In the genomic region with DNA sequence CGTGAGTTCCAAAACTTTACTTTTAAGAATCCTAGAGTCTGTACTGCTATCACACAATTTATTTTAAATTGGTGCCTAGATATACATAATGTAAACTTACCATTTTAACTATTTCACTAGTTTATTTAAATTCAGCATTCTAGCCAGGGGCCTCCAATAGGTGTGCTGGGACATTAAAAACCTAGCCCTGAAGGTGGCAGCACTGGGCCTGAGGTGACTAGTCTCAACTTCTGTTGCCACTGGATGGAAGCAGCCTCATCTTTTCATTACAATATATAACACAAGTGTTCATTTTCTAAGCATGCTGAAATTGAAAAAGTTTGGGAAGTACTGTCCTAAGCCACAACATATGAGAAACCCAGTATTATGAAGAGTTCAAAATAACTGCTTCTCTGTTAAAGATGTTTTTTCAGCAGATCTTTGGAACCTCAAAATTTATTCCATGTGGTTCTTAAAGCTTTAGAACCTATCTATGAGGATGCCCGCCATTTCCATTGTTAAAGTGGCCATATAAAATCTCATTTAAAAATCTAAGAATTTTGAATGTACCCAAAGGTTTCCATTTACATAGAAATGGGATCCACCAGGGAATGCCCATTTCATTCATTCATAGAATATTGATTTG, we compare ENCODE assay signal across 8 cellular contexts. TPM values are rescaled to one million over a fixed set of nuclear protein-coding genes. Genes with fewer than 3 reads are reported as not detected.
DNase-seq lines count a peak whose midpoint lies in the region; ATAC-seq and TF ChIP-seq lines count a peak whose summit lies in the region.

No MANE protein-coding gene starts in this region.

- no peaks in the 10 kb centered on the region for H3K9me3 ChIP-seq in body of pancreas

- TF ChIP-seq CTCF in body of pancreas (IDR thresholded peaks at IDR 0.05): peak; percentile 45 to 77 (median 72)

- no peak overlapping the region for H3K4me3 ChIP-seq in body of pancreas

- ATAC-seq in HG02610 (IDR thresholded peaks at IDR 0.05; ENCODE audit: unreplicated experiment) (peak; percentile 43), body of pancreas (peak; percentile 28), HG03039 (IDR thresholded peaks at IDR 0.05; ENCODE audit: unreplicated experiment) (no peak)

- peaks cover 24% of the 10 kb centered on the region for H3K4me1 ChIP-seq in body of pancreas

- TF ChIP-seq POLR2A in body of pancreas (IDR thresholded peaks at IDR 0.05): no peak

- H3K36me3 ChIP-seq in body of pancreas (replicated peaks in 1 of 2; ENCODE audit: insufficient read depth in 1 of 2, low read depth in 2 of 2): no peaks in the 10 kb centered on the region

- DNase-seq in ELR (ENCODE audit: low read depth) (peak; percentile 81), NCI-H146 (lab: John Stamatoyannopoulos, UW) (peak; percentile 72), UCSD-AML1 (lab: John Stamatoyannopoulos, UW; ENCODE audit: unreplicated experiment) (peak; percentile 54), body of pancreas (peak; percentile 83 to 92 (median 84)), iris pigment epithelial cell (ENCODE audit: low read depth) (peak; percentile 69)
- peak; percentile 30 to 71 for DNase-seq in stimulated activated CD4-positive, alpha-beta T cell treated with anti-CD3 and anti-CD28 coated beads, Interleukin-1b, Interleukin-23, amount 100 ng/mL, for 1 hour (ENCODE audit: low read depth in 2 of 2)

- 53 to 63% methylated on average over 2 of the region's 2 CpGs for WGBS in body of pancreas, 2 donors

- intact Hi-C loops in body of pancreas (cut with DNase I): loop anchor here (10.0 kb wide), 1 partner anchor 75 kb away; no protein-coding TSS in a partner anchor

- peak overlapping the region in 2 of 4 donors; percentile 2 to 19 for H3K27ac ChIP-seq in body of pancreas

- no peaks in the 10 kb centered on the region for H3K27me3 ChIP-seq in body of pancreas

RNA-seq across cellular contexts. Expression of a gene that starts 2.9 kb away (rescaled TPM):
- total RNA-seq in body of pancreas: 10 to 100 TPM; 30.9 to 32.6 TPM
